8 cellular contexts compared by ENCODE assay signal in the genomic region with DNA sequence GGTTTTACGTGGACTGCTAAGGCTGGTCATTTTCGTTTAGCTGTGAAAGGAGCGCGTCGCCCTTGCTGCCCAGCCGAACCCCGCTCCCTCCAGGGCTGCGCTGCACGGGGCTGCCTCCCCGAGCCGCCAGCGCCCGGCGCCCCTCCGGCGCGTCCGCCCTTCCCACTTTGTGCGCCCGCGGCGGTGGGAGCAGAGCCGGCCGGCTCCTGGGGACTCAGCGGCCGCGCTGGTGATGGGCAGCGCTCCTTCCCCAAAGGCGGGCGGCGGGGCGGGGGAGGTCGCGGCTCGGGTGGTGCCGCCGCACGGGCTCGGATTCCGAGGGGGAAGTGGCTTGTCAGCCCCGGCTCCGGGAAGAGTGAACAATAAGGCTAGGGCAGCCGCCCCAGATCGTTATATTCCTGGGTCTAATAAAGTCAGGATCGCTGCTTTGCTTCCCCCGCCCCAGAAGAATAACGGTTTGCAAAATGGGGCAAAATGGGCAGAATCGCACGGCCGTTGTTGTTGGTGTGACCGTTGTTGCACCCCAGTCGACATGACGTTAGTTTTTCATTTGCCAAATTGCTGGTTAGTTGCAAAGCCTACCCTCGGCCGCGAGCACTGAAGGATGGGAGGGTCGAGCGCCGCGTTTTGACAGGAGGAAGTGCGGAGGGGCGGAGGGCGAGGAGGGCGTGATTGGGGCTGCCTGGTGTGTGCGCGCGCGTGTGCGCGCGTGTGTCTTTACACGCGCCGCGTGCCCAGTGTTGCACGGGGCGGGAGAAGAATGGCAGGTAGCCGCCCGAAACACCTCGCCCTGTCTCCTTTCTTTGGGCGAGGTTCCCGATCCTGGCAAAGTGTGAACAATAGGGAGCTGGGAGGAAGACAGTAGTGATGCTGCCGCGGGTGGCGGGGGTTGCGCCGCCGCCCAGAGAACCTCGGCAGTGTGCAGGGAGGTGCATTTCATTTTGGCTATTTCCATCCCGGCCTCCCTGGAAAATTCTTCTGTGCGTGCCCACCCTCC. TPM values are rescaled to one million over a fixed set of nuclear protein-coding genes. Genes with fewer than 3 reads are reported as not detected.
DNase-seq lines count a peak whose midpoint lies in the region; ATAC-seq lines count a peak whose summit lies in the region.

No MANE protein-coding gene starts in this region.

- H3K27ac Mint-ChIP-seq in activated CD4-positive, alpha-beta T cell treated with anti-CD3 and anti-CD28 coated beads, Interleukin-2, amount 10 ng/mL, durations not matched to agents 7 days and 5 days = peak overlapping the region; percentile 79
- H3K27ac Mint-ChIP-seq in stimulated activated memory B cell treated with anti-CD40 and anti-IgM and Interleukin-4, amounts not matched to agents 10 μg/mL and 1 μg/mL and 100 μg/mL, for 72 hours = no peak overlapping the region

- peaks cover 70% of the 10 kb centered on the region for H3K27me3 Mint-ChIP-seq in activated CD4-positive, alpha-beta T cell treated with anti-CD3 and anti-CD28 coated beads, Interleukin-2, amount 10 ng/mL, durations not matched to agents 7 days and 5 days
- H3K27me3 Mint-ChIP-seq in stimulated activated memory B cell treated with anti-CD40 and anti-IgM and Interleukin-4, amounts not matched to agents 10 μg/mL and 1 μg/mL and 100 μg/mL, for 72 hours = peaks cover 75% of the 10 kb centered on the region

- peaks cover 1% of the 10 kb centered on the region for H3K36me3 Mint-ChIP-seq in activated CD4-positive, alpha-beta T cell treated with anti-CD3 and anti-CD28 coated beads, Interleukin-2, amount 10 ng/mL, durations not matched to agents 7 days and 5 days (ENCODE audit: low read depth)
- H3K36me3 Mint-ChIP-seq in stimulated activated memory B cell treated with anti-CD40 and anti-IgM and Interleukin-4, amounts not matched to agents 10 μg/mL and 1 μg/mL and 100 μg/mL, for 72 hours = peaks cover 5% of the 10 kb centered on the region

- H3K4me1 Mint-ChIP-seq in activated CD4-positive, alpha-beta T cell treated with anti-CD3 and anti-CD28 coated beads, Interleukin-2, amount 10 ng/mL, durations not matched to agents 7 days and 5 days = peaks cover 12% of the 10 kb centered on the region
- peaks cover 20% of the 10 kb centered on the region for H3K4me1 Mint-ChIP-seq in stimulated activated memory B cell treated with anti-CD40 and anti-IgM and Interleukin-4, amounts not matched to agents 10 μg/mL and 1 μg/mL and 100 μg/mL, for 72 hours

- POLR2A ChIA-PET in activated CD4-positive, alpha-beta T cell treated with anti-CD3 and anti-CD28 coated beads, Interleukin-2, amount 10 ng/mL, durations not matched to agents 7 days and 5 days (lab: Charles Lee) = no interaction called here

- DNase-seq in activated CD4-positive, alpha-beta T cell treated with anti-CD3 and anti-CD28 coated beads, Interleukin-2, amount 10 ng/mL, durations not matched to agents 7 days and 5 days = peak; percentile 13
- DNase-seq in activated CD4-positive, alpha-beta T cell treated with anti-CD3 and anti-CD28 coated beads, Interleukin-2, amount 50 U/mL, for 4 hours = no peak
- DNase-seq in NCI-H82 (lab: John Stamatoyannopoulos, UW) = peak; percentile 73
- DNase-seq in caudate nucleus (lab: John Stamatoyannopoulos, UW) = peak in 54 of 61 donors; percentile 13 to 80 (median 60)
- DNase-seq in left kidney (ENCODE audit: low read depth, low spot score) = peak; percentile 83

- H3K9me3 Mint-ChIP-seq in activated CD4-positive, alpha-beta T cell treated with anti-CD3 and anti-CD28 coated beads, Interleukin-2, amount 10 ng/mL, durations not matched to agents 7 days and 5 days = no peaks in the 10 kb centered on the region
- H3K9me3 Mint-ChIP-seq in stimulated activated memory B cell treated with anti-CD40 and anti-IgM and Interleukin-4, amounts not matched to agents 10 μg/mL and 1 μg/mL and 100 μg/mL, for 72 hours = peaks cover 4% of the 10 kb centered on the region

- peak overlapping the region; percentile 73 for H3K4me3 Mint-ChIP-seq in activated CD4-positive, alpha-beta T cell treated with anti-CD3 and anti-CD28 coated beads, Interleukin-2, amount 10 ng/mL, durations not matched to agents 7 days and 5 days
- peak overlapping the region; percentile 70 for H3K4me3 Mint-ChIP-seq in stimulated activated memory B cell treated with anti-CD40 and anti-IgM and Interleukin-4, amounts not matched to agents 10 μg/mL and 1 μg/mL and 100 μg/mL, for 72 hours

- peak overlapping the region; percentile 89 for H3K27ac ChIP-seq in caudate nucleus (ENCODE audit: low read depth, low read length)

- no peak for ATAC-seq in stimulated activated memory B cell treated with anti-CD40 and anti-IgM and Interleukin-4, amounts not matched to agents 10 μg/mL and 1 μg/mL and 100 μg/mL, for 72 hours
- ATAC-seq in activated CD4-positive, CD25-positive, alpha-beta regulatory T cell treated with anti-CD3 and anti-CD28 coated beads, Interleukin-2, amount 50 U/mL, for 24 hours = no peak
- no peak for ATAC-seq in GM21367 (IDR thresholded peaks at IDR 0.05; ENCODE audit: unreplicated experiment)

- CTCF ChIA-PET in activated CD4-positive, alpha-beta T cell treated with anti-CD3 and anti-CD28 coated beads, Interleukin-2, amount 10 ng/mL, durations not matched to agents 7 days and 5 days (lab: Charles Lee) = no interaction called here

RNA-seq across cellular contexts. Expression of a gene that starts 0.8 kb away (rescaled TPM):
- total RNA-seq in activated CD4-positive, alpha-beta T cell treated with anti-CD3 and anti-CD28 coated beads, Interleukin-2, amount 10 ng/mL, durations not matched to agents 7 days and 5 days = under 1 TPM; 0.15 to 0.42 TPM

Comparison
In these comparisons a context has a peak if more than half of its experiments do, and no peak if none do; other contexts are left out.
1. DNase-seq: peak in activated CD4-positive, alpha-beta T cell treated with anti-CD3 and anti-CD28 coated beads, Interleukin-2, amount 10 ng/mL, durations not matched to agents 7 days and 5 days (single experiment), NCI-H82 (single experiment), caudate nucleus (54 of 61) and left kidney (single experiment); none in activated CD4-positive, alpha-beta T cell treated with anti-CD3 and anti-CD28 coated beads, Interleukin-2, amount 50 U/mL, for 4 hours (0 of 2).